In the genomic region with DNA sequence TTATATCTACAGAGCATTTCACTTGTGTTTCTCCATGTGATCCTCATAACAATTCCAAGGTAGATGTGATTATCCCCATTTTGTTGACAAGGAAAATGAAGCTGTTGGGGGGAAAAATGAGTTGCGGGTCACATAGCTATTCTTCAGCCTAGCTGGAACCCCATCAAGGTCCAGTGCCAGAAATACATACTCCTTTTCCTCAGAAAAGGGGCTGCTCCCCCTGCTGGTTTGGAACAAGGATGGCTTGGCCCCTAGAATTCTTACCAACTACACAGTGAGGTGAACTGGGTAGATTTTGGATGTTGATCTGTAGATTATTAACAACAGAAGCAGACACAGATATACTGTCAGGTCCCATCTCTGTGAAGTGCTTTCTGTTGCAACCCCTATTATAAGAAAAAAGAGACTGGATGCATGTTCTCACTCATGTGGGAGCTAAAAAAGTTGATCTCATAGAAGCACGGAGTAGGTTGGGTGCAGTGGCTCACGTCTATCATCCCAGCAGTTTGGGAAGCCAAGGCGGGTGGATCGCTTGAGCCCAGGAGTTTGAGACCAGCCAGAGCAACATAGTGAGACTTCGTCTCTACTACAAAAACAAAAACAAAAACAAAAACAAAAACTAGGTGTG, we compare ENCODE assay signal across 8 cellular contexts. TPM values are rescaled to one million over a fixed set of nuclear protein-coding genes. Genes with fewer than 3 reads are reported as not detected.
DNase-seq lines count a peak whose midpoint lies in the region; ATAC-seq and TF ChIP-seq lines count a peak whose summit lies in the region.

No MANE protein-coding gene starts in this region.

- peaks cover 49% of the 10 kb centered on the region for H3K4me1 Mint-ChIP-seq in T-helper 1 cell treated with Interleukin-12 subunit alpha and Interleukin-12 subunit beta and Interleukin-4 antibody, amounts not matched to agents 30 μg/mL and 1 μg/mL, for 36 hours (ENCODE audit: low read depth)

- intact Hi-C loops in Right ventricle myocardium superior (cut with DNase I) (no loop called here), Right ventricle myocardium inferior (cut with DNase I) (loop anchor here (1.0 kb wide), 1 partner anchor 33 kb away; no protein-coding TSS in a partner anchor), colonic mucosa (cut with DNase I) (loop anchor here (10.0 kb wide), 1 partner anchor 285 kb away; a partner anchor contains a TSS)

- DNase-seq in Right ventricle myocardium superior (no peak), Right ventricle myocardium inferior (ENCODE audit: missing footprints) (no peak), LNCaP clone FGC (ENCODE audit: low read depth) (no peak), colonic mucosa (peak; percentile 54), medulla oblongata (ENCODE audit: extremely low spot score) (peak; percentile 44)

- no peak overlapping the region for H3K4me3 ChIP-seq in LNCaP clone FGC (ENCODE audit: low read depth, low read length)
- no peak overlapping the region for H3K4me3 ChIP-seq in colonic mucosa

- H3K27me3 Mint-ChIP-seq in T-helper 1 cell treated with Interleukin-12 subunit alpha and Interleukin-12 subunit beta and Interleukin-4 antibody, amounts not matched to agents 30 μg/mL and 1 μg/mL, for 36 hours (ENCODE audit: low read depth) = no peaks in the 10 kb centered on the region

- H3K27me3 ChIP-seq in colonic mucosa = no peaks in the 10 kb centered on the region

- H3K27ac ChIP-seq in colonic mucosa = no peak overlapping the region

- peaks cover 68% of the 10 kb centered on the region for H3K36me3 Mint-ChIP-seq in T-helper 1 cell treated with Interleukin-12 subunit alpha and Interleukin-12 subunit beta and Interleukin-4 antibody, amounts not matched to agents 30 μg/mL and 1 μg/mL, for 36 hours (ENCODE audit: low read depth)

- H3K27ac Mint-ChIP-seq in T-helper 1 cell treated with Interleukin-12 subunit alpha and Interleukin-12 subunit beta and Interleukin-4 antibody, amounts not matched to agents 30 μg/mL and 1 μg/mL, for 36 hours = peak overlapping the region; percentile 21

- H3K9me3 ChIP-seq in colonic mucosa = no peaks in the 10 kb centered on the region

- no peaks in the 10 kb centered on the region for H3K36me3 ChIP-seq in colonic mucosa

- TF ChIP-seq CTCF in LNCaP clone FGC (IDR thresholded peaks at IDR 0.05; ENCODE audit: control insufficient read depth, extremely low read depth, insufficient read depth) (peak; percentile 57), colonic mucosa (IDR thresholded peaks at IDR 0.05) (peak; percentile 58)

- H3K4me1 ChIP-seq in colonic mucosa = no peaks in the 10 kb centered on the region

- no peak overlapping the region for H3K9ac ChIP-seq in colonic mucosa (ENCODE audit: low read depth in 2 of 2, low read length in 2 of 2)

- H3K4me3 Mint-ChIP-seq in T-helper 1 cell treated with Interleukin-12 subunit alpha and Interleukin-12 subunit beta and Interleukin-4 antibody, amounts not matched to agents 30 μg/mL and 1 μg/mL, for 36 hours = no peak overlapping the region

- H3K9me3 Mint-ChIP-seq in T-helper 1 cell treated with Interleukin-12 subunit alpha and Interleukin-12 subunit beta and Interleukin-4 antibody, amounts not matched to agents 30 μg/mL and 1 μg/mL, for 36 hours = no peaks in the 10 kb centered on the region

- ATAC-seq in Right ventricle myocardium superior (ENCODE audit: poor library complexity) = peak; percentile 43
- no peak for ATAC-seq in Right ventricle myocardium inferior
- no peak for ATAC-seq in GM21423 (IDR thresholded peaks at IDR 0.05; ENCODE audit: unreplicated experiment)
- no peak for ATAC-seq in GM21717 (IDR thresholded peaks at IDR 0.05; ENCODE audit: unreplicated experiment)

RNA-seq across cellular contexts. Expression of a gene that starts 8.9 kb away (rescaled TPM):
- total RNA-seq in Right ventricle myocardium superior (7.0 TPM), Right ventricle myocardium inferior (9.5 TPM), colonic mucosa (1 to 10 TPM; 4.7 to 5.6 TPM)

RNA-seq across cellular contexts. Expression of a gene that starts 11.9 kb away (rescaled TPM):
- 34.6 TPM for total RNA-seq in Right ventricle myocardium superior
- 35.5 TPM for total RNA-seq in Right ventricle myocardium inferior
- 10 to 100 TPM; 53.1 to 80.5 TPM for total RNA-seq in colonic mucosa

RNA-seq across cellular contexts. Expression of a gene that starts 32.7 kb away (rescaled TPM):
- 29.7 TPM for total RNA-seq in Right ventricle myocardium superior
- total RNA-seq in Right ventricle myocardium inferior = 28.1 TPM
- total RNA-seq in colonic mucosa = 10 to 100 TPM; 25.8 to 35.8 TPM

RNA-seq across cellular contexts. Expression of a gene that starts 50.2 kb away (rescaled TPM):
- 4.8 TPM for total RNA-seq in Right ventricle myocardium superior
- 2.8 TPM for total RNA-seq in Right ventricle myocardium inferior
- total RNA-seq in colonic mucosa = 100 to 1,000 TPM; 158 to 206 TPM

RNA-seq across cellular contexts. Expression of a gene that starts 55.9 kb away (rescaled TPM):
- 111 TPM for total RNA-seq in Right ventricle myocardium superior
- 113 TPM for total RNA-seq in Right ventricle myocardium inferior
- 100 to 1,000 TPM; 112 to 178 TPM for total RNA-seq in colonic mucosa

Comparison
In these comparisons a context has a peak if more than half of its experiments do, and no peak if none do; other contexts are left out.
1. DNase-seq: peak in colonic mucosa (single experiment) and medulla oblongata (single experiment); none in Right ventricle myocardium superior (single experiment), Right ventricle myocardium inferior (single experiment) and LNCaP clone FGC (single experiment).